ENCODE assay signal across 13 cellular contexts in the genomic region with DNA sequence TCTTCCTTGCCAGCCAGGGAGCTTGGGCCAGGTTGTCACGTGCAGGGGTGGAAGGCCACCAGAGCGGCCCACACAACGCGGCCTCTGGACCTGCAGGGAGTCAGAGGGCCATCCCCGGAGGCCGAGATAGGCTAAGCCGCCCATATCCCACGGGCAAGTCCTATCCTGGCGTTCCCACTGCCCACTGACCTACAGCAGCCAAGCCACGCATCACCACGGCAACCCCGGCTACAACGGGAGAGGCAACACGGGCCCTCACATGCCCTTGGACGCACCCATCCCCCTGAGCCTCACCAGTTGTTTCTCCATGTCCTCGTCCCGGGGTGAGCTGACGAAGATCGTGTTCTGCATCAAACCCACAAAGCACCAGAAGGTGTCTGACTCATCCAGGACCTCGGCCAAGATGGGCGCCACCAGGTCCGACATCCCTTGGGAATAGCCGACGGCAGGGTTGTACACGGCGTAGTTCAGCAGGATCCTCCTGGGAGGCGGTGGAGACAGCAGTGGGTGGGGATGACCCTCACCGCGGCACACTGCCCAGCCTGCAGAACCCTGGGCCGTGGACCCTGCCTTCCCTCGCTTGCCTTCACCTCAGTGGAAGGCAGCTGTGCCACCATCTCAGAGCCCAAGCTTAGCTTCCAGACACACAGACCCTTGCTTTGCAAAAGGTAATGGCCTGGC.
DNase-seq lines count a peak whose midpoint lies in the region; ATAC-seq, FAIRE-seq and TF ChIP-seq lines count a peak whose summit lies in the region.
"Had no signal": no experiment of that assay in that cellular context is flagged by ENCODE, and none has a peak within 500 bp of the region (broad histone marks: within the 10 kb centered on the region; RNA-seq: fewer than 3 reads in every experiment).

No MANE protein-coding gene starts in this region.

- H3K4me3 Mint-ChIP-seq in progenitor cell of endocrine pancreas (ENCODE audit: low read depth), result no peak overlapping the region
- H3K4me3 Mint-ChIP-seq: CD4-positive, alpha-beta T cell; mesothelial cell of epicardium had no signal

- peaks cover 26 to 70% of the 10 kb centered on the region in 2 donors for H3K36me3 ChIP-seq in neuronal stem cell (replicated peaks in 1 of 2; ENCODE audit: control insufficient read depth in 2 of 2, insufficient read depth in 2 of 2, low read length in 2 of 2)

- peak overlapping the region; percentile 46 for H4K91ac ChIP-seq in neuronal stem cell (ENCODE audit: low read depth, low read length, poor library complexity)

- no peak for FAIRE-seq in D721Med (lab: Jason Lieb, UNC)

- H3K14ac ChIP-seq in neuronal stem cell (ENCODE audit: low read length), result no peak overlapping the region

- H3K18ac ChIP-seq in neuronal stem cell (ENCODE audit: low read length), result peak overlapping the region; percentile 61

- peaks cover 31 to 49% of the 10 kb centered on the region in 2 donors for H3K4me1 ChIP-seq in neuronal stem cell (ENCODE audit: control insufficient read depth in 2 of 2, insufficient read depth in 1 of 2, low read depth in 1 of 2, low read length in 2 of 2)

- no peak overlapping the region for H2BK5ac ChIP-seq in neuronal stem cell (ENCODE audit: low read length)

- DNase-seq in D721Med (ENCODE audit: insufficient read length, low spot score) (peak; percentile 10), NCI-H1694 (lab: John Stamatoyannopoulos, UW) (peak; percentile 55), coronary artery (ENCODE audit: low spot score) (peak; percentile 60), neuronal stem cell (ENCODE audit: low spot score) (no peak), iPS-NIHi11 (ENCODE audit: low spot score) (no peak), NCI-H2081 treated with DMSO at 0.1 percent for 48 hours (lab: John Stamatoyannopoulos, UW) (no peak), progenitor cell of endocrine pancreas (ENCODE audit: low spot score, unreplicated experiment) (no peak)
- DNase-seq: CD4-positive, alpha-beta T cell; hippocampal formation; NCI-H1930 had no signal

- no CpG with 5 or more reads among the region's 31 CpGs for WGBS in neuronal stem cell (ENCODE audit: extremely low coverage in 2 of 2, insufficient read length in 2 of 2, insufficient replicate concordance in 1 of 2), 2 donors

- H3K36me3 Mint-ChIP-seq in progenitor cell of endocrine pancreas (ENCODE audit: insufficient read depth), result peaks cover 28% of the 10 kb centered on the region

- H3K9me3 Mint-ChIP-seq in progenitor cell of endocrine pancreas (ENCODE audit: low read depth), result no peaks in the 10 kb centered on the region
- H3K9me3 Mint-ChIP-seq: CD4-positive, alpha-beta T cell; mesothelial cell of epicardium had no signal

- peaks cover 31% of the 10 kb centered on the region for H3K4me1 Mint-ChIP-seq in progenitor cell of endocrine pancreas (ENCODE audit: low read depth)

- TF ChIP-seq CTCF in D721Med (IDR thresholded peaks at IDR 0.05; ENCODE audit: insufficient read depth, missing control alignments) (no peak), coronary artery (IDR thresholded peaks at IDR 0.05) (no peak), progenitor cell of endocrine pancreas (IDR thresholded peaks at IDR 0.05; ENCODE audit: unreplicated experiment) (no peak)

- no peak overlapping the region for H3K4me2 ChIP-seq in neuronal stem cell (ENCODE audit: insufficient read depth, low read length, poor library complexity, severe bottlenecking)

- no peak overlapping the region for H2BK15ac ChIP-seq in neuronal stem cell (ENCODE audit: low read length)

- no peak overlapping the region for H2BK12ac ChIP-seq in neuronal stem cell (ENCODE audit: low read length)

- H2AK5ac ChIP-seq in neuronal stem cell (ENCODE audit: low read depth, low read length), result peak overlapping the region; percentile 66

- H3K27me3 ChIP-seq in neuronal stem cell (ENCODE audit: control insufficient read depth in 3 of 3, insufficient read depth in 3 of 3, low read depth in 1 of 3, low read length in 3 of 3), result no peaks in the 10 kb centered on the region

- H3K27ac ChIP-seq in coronary artery (no peak overlapping the region), neuronal stem cell (replicated peaks; ENCODE audit: low read length) (no peak overlapping the region)
- H3K27ac ChIP-seq: VCaP had no signal

- no peaks in the 10 kb centered on the region for H3K27me3 Mint-ChIP-seq in progenitor cell of endocrine pancreas
- H3K27me3 Mint-ChIP-seq: CD4-positive, alpha-beta T cell had no signal

- H3K79me1 ChIP-seq in neuronal stem cell (ENCODE audit: low read depth, low read length), result peaks cover 2% of the 10 kb centered on the region

- no peak overlapping the region for H3K4ac ChIP-seq in neuronal stem cell (ENCODE audit: low read length)

- H4K8ac ChIP-seq in neuronal stem cell (ENCODE audit: low read depth, low read length), result no peak overlapping the region

- no peak overlapping the region for H2AFZ ChIP-seq in neuronal stem cell (ENCODE audit: low read length)

- H3K9ac ChIP-seq in neuronal stem cell (ENCODE audit: low read depth, low read length, poor library complexity), result peak overlapping the region; percentile 27

- no peak overlapping the region for H3K4me3 ChIP-seq in coronary artery
- peak overlapping the region in 1 of 2 donors; percentile 27 for H3K4me3 ChIP-seq in neuronal stem cell (ENCODE audit: low read length in 2 of 2)

- H3K23ac ChIP-seq in neuronal stem cell (ENCODE audit: low read depth, low read length, poor library complexity), result peak overlapping the region; percentile 68

- no peak for ATAC-seq in GM21825 (IDR thresholded peaks at IDR 0.05; ENCODE audit: unreplicated experiment)

- H3K27ac Mint-ChIP-seq in progenitor cell of endocrine pancreas, result no peak overlapping the region
- H3K27ac Mint-ChIP-seq: CD4-positive, alpha-beta T cell; mesothelial cell of epicardium had no signal

- H2BK120ac ChIP-seq in neuronal stem cell (ENCODE audit: low read depth, low read length), result no peak overlapping the region

- H3K9me3 ChIP-seq in neuronal stem cell (replicated peaks in 1 of 2; ENCODE audit: control insufficient read depth in 2 of 2, insufficient read depth in 1 of 2, low read depth in 1 of 2, low read length in 2 of 2), result no peaks in the 10 kb centered on the region

Comparison
In these comparisons a context has a peak if more than half of its experiments do, and no peak if none do; other contexts are left out.
1. DNase-seq: peak in D721Med (single experiment), NCI-H1694 (single experiment) and coronary artery (single experiment); none in neuronal stem cell (single experiment), iPS-NIHi11 (single experiment), NCI-H2081 treated with DMSO at 0.1 percent for 48 hours (single experiment) and progenitor cell of endocrine pancreas (single experiment).